Comparison of ENCODE assay signal across 8 cellular contexts in genomic region chr17:75154195-75155106, GRCh38. TPM values are rescaled to one million over a fixed set of nuclear protein-coding genes. Genes with fewer than 3 reads are reported as not detected.
DNase-seq lines count a peak whose midpoint lies in the region; TF ChIP-seq lines count a peak whose summit lies in the region.

Gene JPT1 (minus strand): TSS chr17:75154512. CDS start chr17:75154397, 115 bp downstream.

- H3K4me1 ChIP-seq in ES-I3 (ENCODE audit: insufficient read depth, low read length) (peaks cover 10% of the 10 kb centered on the region), HAP-1 (peaks cover 20% of the 10 kb centered on the region), MM.1S (ENCODE audit: low read length) (peaks cover 15% of the 10 kb centered on the region), neural progenitor cell (peaks cover 17% of the 10 kb centered on the region)

- H3K27ac Mint-ChIP-seq in neural progenitor cell, result peak within 1 kb of the TSS; percentile 93

- H3K79me2 ChIP-seq in MM.1S (ENCODE audit: low read length) (peaks cover 45% of the 10 kb centered on the region), neural progenitor cell (ENCODE audit: low read depth) (peaks cover 48% of the 10 kb centered on the region)

- H3K4me3 ChIP-seq in HAP-1 (peak within 1 kb of the TSS; percentile 91), MM.1S (ENCODE audit: low read length) (peak within 1 kb of the TSS; percentile 82), foreskin fibroblast (ENCODE audit: low read depth in 1 of 2, low read length in 2 of 2) (peak within 1 kb of the TSS; percentile 85 to 93), neural progenitor cell (peak within 1 kb of the TSS; percentile 98)

- H3K4me1 Mint-ChIP-seq in neural progenitor cell, result peaks cover 18% of the 10 kb centered on the region

- H4K20me1 ChIP-seq in MM.1S (ENCODE audit: insufficient read depth, low read length) (no peaks in the 10 kb centered on the region), neural progenitor cell (ENCODE audit: low read depth) (peaks cover 50% of the 10 kb centered on the region)

- H3K36me3 ChIP-seq in ES-I3 (ENCODE audit: insufficient read depth, low read length), result no peaks in the 10 kb centered on the region
- peaks cover 20% of the 10 kb centered on the region for H3K36me3 ChIP-seq in HAP-1 (replicated peaks)
- no peaks in the 10 kb centered on the region for H3K36me3 ChIP-seq in MM.1S (replicated peaks; ENCODE audit: insufficient read depth, low read length)
- no peaks in the 10 kb centered on the region for H3K36me3 ChIP-seq in neural progenitor cell

- H3K27ac ChIP-seq in MM.1S (ENCODE audit: low read length) (peak within 1 kb of the TSS; percentile 36; the same call in 1 of the 2 replicates), neural progenitor cell (no peak within 1 kb of the TSS)

- H3K4me2 ChIP-seq in MM.1S (ENCODE audit: low read depth, low read length) (peak within 1 kb of the TSS; percentile 75), neural progenitor cell (peak within 1 kb of the TSS; percentile 89)

- H3F3A ChIP-seq in MM.1S (ENCODE audit: insufficient read depth, low read length) (peaks cover 3% of the 10 kb centered on the region; the same call in 1 of the 2 replicates), neural progenitor cell (ENCODE audit: low read depth) (peaks cover 15% of the 10 kb centered on the region)

- peaks cover 5% of the 10 kb centered on the region for H3K27me3 Mint-ChIP-seq in neural progenitor cell (ENCODE audit: insufficient read depth, low read depth)

- H3K9ac ChIP-seq in ES-I3 (ENCODE audit: low read depth, low read length), result peak within 1 kb of the TSS; percentile 85
- H3K9ac ChIP-seq in MM.1S (ENCODE audit: low read length), result peak within 1 kb of the TSS; percentile 64
- peak within 1 kb of the TSS; percentile 87 for H3K9ac ChIP-seq in neural progenitor cell

- in situ Hi-C loops in HAP-1 (cut with MboI; ENCODE audit: low sequenced_read_pairs), result no loop called here

- no peaks in the 10 kb centered on the region for H3K9me2 ChIP-seq in MM.1S (replicated peaks; ENCODE audit: insufficient read depth, low read length)

- DNase-seq in HAP-1 (ENCODE audit: low spot score in 2 of 2) (peak; percentile 97 to 99), MM.1S (peak; percentile 99), SIG-M5 (lab: John Stamatoyannopoulos, UW) (peak; percentile 79), activated gamma-delta T cell (lab: John Stamatoyannopoulos, UW) (peak; percentile 79), foreskin fibroblast (peak; percentile 98 to 99), neural progenitor cell (ENCODE audit: low spot score) (peak; percentile 100), stromal cell of bone marrow (ENCODE audit: low read depth) (peak; percentile 98)

- H3K9me3 ChIP-seq in ES-I3 (ENCODE audit: control insufficient read depth, insufficient read depth, low read length) (no peaks in the 10 kb centered on the region), HAP-1 (no peaks in the 10 kb centered on the region), MM.1S (replicated peaks; ENCODE audit: insufficient read depth, low read length) (no peaks in the 10 kb centered on the region), neural progenitor cell (ENCODE audit: low read depth) (no peaks in the 10 kb centered on the region)

- H3K9me3 Mint-ChIP-seq in neural progenitor cell, result no peaks in the 10 kb centered on the region

- H3K27me3 ChIP-seq in HAP-1 (ENCODE audit: low read depth) (no peaks in the 10 kb centered on the region), MM.1S (replicated peaks; ENCODE audit: insufficient read depth, low read length) (no peaks in the 10 kb centered on the region), neural progenitor cell (no peaks in the 10 kb centered on the region)

- peaks cover 10% of the 10 kb centered on the region for H3K36me3 Mint-ChIP-seq in neural progenitor cell

- H2AFZ ChIP-seq in MM.1S (ENCODE audit: low read length) (peak within 1 kb of the TSS; percentile 55), neural progenitor cell (replicated peaks) (no peak within 1 kb of the TSS)

- TF ChIP-seq CTCF in MM.1S (IDR thresholded peaks at IDR 0.05; ENCODE audit: low read length) (no peak), foreskin fibroblast (IDR thresholded peaks at IDR 0.05; ENCODE audit: low read depth, low read length) (no peak), neural progenitor cell (IDR thresholded peaks at IDR 0.05) (no peak)

- peak within 1 kb of the TSS; percentile 99 for H3K4me3 Mint-ChIP-seq in neural progenitor cell

RNA-seq across cellular contexts. Expression of gene JPT1, which starts in this region (rescaled TPM):
- 236 and 286 TPM in 2 replicates for total RNA-seq in neural progenitor cell (ENCODE audit: low replicate concordance)
